In the genomic region with DNA sequence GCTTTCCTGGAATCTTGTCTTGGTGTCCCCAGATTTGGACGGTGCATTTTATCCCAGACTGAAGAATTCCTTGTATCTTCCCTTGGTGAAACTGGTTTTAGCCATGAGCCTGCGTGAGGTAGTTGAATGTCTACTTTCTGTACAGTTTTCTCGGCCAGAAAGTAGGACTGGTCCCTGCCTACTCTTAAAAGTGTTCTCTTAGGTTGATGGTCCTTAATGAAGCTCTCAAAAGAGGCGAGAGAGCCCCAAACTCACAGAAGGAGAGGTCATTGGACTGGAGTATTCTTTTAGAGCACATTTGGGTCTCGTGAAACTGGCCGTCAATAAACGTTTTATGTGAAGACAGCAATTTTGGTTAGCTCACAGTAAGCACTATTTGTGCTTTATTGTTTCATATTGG, we compare ENCODE assay signal across 8 cellular contexts. TPM values are rescaled to one million over a fixed set of nuclear protein-coding genes. Genes with fewer than 3 reads are reported as not detected.
DNase-seq lines count a peak whose midpoint lies in the region; ATAC-seq and TF ChIP-seq lines count a peak whose summit lies in the region.

No MANE protein-coding gene starts in this region.

- H3K27me3 Mint-ChIP-seq in T-helper 17 cell: no peaks in the 10 kb centered on the region

- no TSS peak for BruUV-seq in Panc1 (replicated peaks; lab: Mats Ljungman, UMichigan)

- H3K4me1 Mint-ChIP-seq in T-helper 17 cell: peaks cover 20% of the 10 kb centered on the region

- H3K36me3 Mint-ChIP-seq in T-helper 17 cell (ENCODE audit: low read depth): peaks cover 2% of the 10 kb centered on the region

- no peak overlapping the region for H3K27ac Mint-ChIP-seq in T-helper 17 cell

- in situ Hi-C loops in Panc1 (cut with HindIII; ENCODE audit: low pct_unique_long_range_greater_than_20kb, low sequenced_read_pairs): no loop called here

- peak; percentile 7 for ATAC-seq in GM19467 (IDR thresholded peaks at IDR 0.05; ENCODE audit: unreplicated experiment)
- no peak for ATAC-seq in Panc1
- ATAC-seq in foreskin keratinocyte: no peak
- ATAC-seq in T-helper 17 cell: no peak
- ATAC-seq in HG02610 (IDR thresholded peaks at IDR 0.05; ENCODE audit: unreplicated experiment): no peak

- CTCF ChIA-PET in Panc1 (lab: Charles Lee): no interaction called here

- H3K4me1 ChIP-seq in Panc1 (ENCODE audit: control insufficient read depth, insufficient read depth, low read length) (peaks cover 6% of the 10 kb centered on the region), foreskin keratinocyte (no peaks in the 10 kb centered on the region)

- no peaks in the 10 kb centered on the region for H3K27me3 ChIP-seq in Panc1 (ENCODE audit: control insufficient read depth, insufficient read depth, low read length)
- no peaks in the 10 kb centered on the region for H3K27me3 ChIP-seq in foreskin keratinocyte

- H3K4me3 ChIP-seq in Panc1 (ENCODE audit: low read depth in 2 of 2, low read length in 2 of 2) (peak overlapping the region; percentile 80 to 99), skin epidermis (peak overlapping the region; percentile 63 to 90 (median 74))

- intact Hi-C loops in Panc1 (cut with micrococcal nuclease; ENCODE audit: unreplicated experiment): no loop called here

- TF ChIP-seq CTCF in Panc1 (IDR thresholded peaks at IDR 0.05) (no peak), foreskin keratinocyte (conservative IDR thresholded peaks at IDR 0.05) (no peak)

- DNase-seq in Panc1 (ENCODE audit: low read depth, low spot score): no peak
- DNase-seq in foreskin keratinocyte: no peak
- DNase-seq in T-helper 17 cell: no peak
- DNase-seq in NCI-H2196 (lab: John Stamatoyannopoulos, UW; ENCODE audit: unreplicated experiment): no peak
- DNase-seq in stimulated activated CD4-positive, alpha-beta T cell treated with anti-CD3 and anti-CD28 coated beads, Interleukin-12 subunit alpha, Interleukin-12 subunit beta, amount 100 ng/mL, for 4 hours: no peak

- H3K9me3 ChIP-seq in Panc1 (ENCODE audit: control insufficient read depth, insufficient read depth, low read depth, low read length): no peaks in the 10 kb centered on the region
- H3K9me3 ChIP-seq in T-helper 17 cell (ENCODE audit: control insufficient read depth, low read length, poor library complexity, severe bottlenecking): no peaks in the 10 kb centered on the region

- POLR2A ChIA-PET in Panc1 (lab: Charles Lee): no interaction called here

- H3K4me3 Mint-ChIP-seq in T-helper 17 cell: no peak overlapping the region

- H3K27ac ChIP-seq in Panc1 (ENCODE audit: low read length): peak overlapping the region; percentile 91
- peak overlapping the region; percentile 88 for H3K27ac ChIP-seq in foreskin keratinocyte
- H3K27ac ChIP-seq in skin epidermis: peak overlapping the region in 19 of 21 experiments; percentile 77 to 96 (median 89)

- H3K36me3 ChIP-seq in Panc1 (ENCODE audit: control insufficient read depth, insufficient read depth, low read length): peaks cover 5% of the 10 kb centered on the region; the same call in 1 of the 2 replicates

RNA-seq across cellular contexts. Expression of a gene that starts 0.7 kb away (rescaled TPM):
- total RNA-seq in Panc1 (2021; ENCODE audit: unreplicated experiment): 21.7 TPM
- polyA plus RNA-seq in Panc1 (2012; ENCODE audit: insufficient read length): 10.0 TPM
- total RNA-seq in foreskin keratinocyte: 45.4 and 49.3 TPM in 2 replicates
- 34.5 and 42.8 TPM in 2 replicates for polyA plus RNA-seq in foreskin keratinocyte
- 10 to 100 TPM; 12.2 to 16.2 TPM for total RNA-seq in T-helper 17 cell
